In the genomic region with DNA sequence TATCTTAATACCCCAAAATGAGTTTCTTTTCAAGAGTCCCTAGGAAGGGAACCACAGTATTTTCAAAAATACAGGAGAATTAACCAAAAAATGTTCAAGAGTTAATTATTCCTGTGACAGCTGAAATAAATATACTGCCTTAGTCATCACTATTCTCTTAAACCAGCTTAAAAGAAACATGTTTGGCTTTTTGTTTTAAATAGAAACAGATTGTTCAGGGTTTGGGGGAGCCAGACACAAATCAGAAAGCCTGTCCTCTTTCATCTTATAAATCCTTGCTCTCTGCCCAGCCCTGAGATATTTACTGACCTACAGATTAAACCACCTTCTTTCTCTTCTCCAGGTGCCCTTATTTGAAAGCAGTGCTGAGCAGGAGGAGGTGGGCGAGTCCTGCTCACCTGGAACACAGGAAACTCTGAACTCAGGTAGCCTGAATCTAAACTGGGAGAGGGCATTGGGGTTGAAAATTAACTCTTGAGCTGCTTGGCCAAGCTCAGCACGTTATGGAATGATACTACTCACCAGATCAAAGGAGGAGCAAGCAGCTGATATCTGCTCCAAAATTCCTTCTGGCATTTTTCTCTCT, we compare ENCODE assay signal across 14 cellular contexts.
A peak's percentile ranks its signal among the peaks of the same experiment; 100 is the strongest.
DNase-seq lines count a peak whose midpoint lies in the region; ATAC-seq and TF ChIP-seq lines count a peak whose summit lies in the region.
"Had no signal": no experiment of that assay in that cellular context is flagged by ENCODE, and none has a peak within 500 bp of the region (broad histone marks: within the 10 kb centered on the region; RNA-seq: fewer than 3 reads in every experiment).

No MANE protein-coding gene starts in this region.

- no peak overlapping the region for H3K4me3 ChIP-seq in RWPE2 (ENCODE audit: severe bottlenecking)
- no peak overlapping the region for H3K4me3 ChIP-seq in fibroblast of the aortic adventitia (ENCODE audit: low read depth, low read length)
- H3K4me3 ChIP-seq in thyroid gland (replicated peaks in 1 of 3), result no peak overlapping the region
- no peak overlapping the region for H3K4me3 ChIP-seq in left lung
- H3K4me3 ChIP-seq: GM12878 had no signal

- TF ChIP-seq CTCF in RWPE2 (IDR thresholded peaks at IDR 0.05; ENCODE audit: poor library complexity, severe bottlenecking) (no peak), fibroblast of the aortic adventitia (IDR thresholded peaks at IDR 0.05; ENCODE audit: insufficient read depth, low read length) (no peak), thyroid gland (IDR thresholded peaks at IDR 0.05) (no peak), left lung (IDR thresholded peaks at IDR 0.05) (no peak)

- intact Hi-C loops in thyroid gland (cut with DNase I) (no loop called here), left lung (cut with DNase I) (no loop called here)

- peak; percentile 39 for DNase-seq in HT-29 (ENCODE audit: low spot score)
- no peak for DNase-seq in RWPE2 (ENCODE audit: low spot score)
- peak; percentile 17 for DNase-seq in fibroblast of the aortic adventitia (ENCODE audit: low read depth)
- DNase-seq in thyroid gland, result peak; percentile 8 to 17
- no peak for DNase-seq in islet precursor cell
- DNase-seq in substantia nigra (lab: John Stamatoyannopoulos, UW), result no peak
- no peak for DNase-seq in left lung
- DNase-seq: DMS153, NCI-H1092 treated with DMSO at 0.1 percent for 48 hours, NCI-H1694 treated with DMSO at 0.1 percent for 48 hours, NCI-H446 treated with DMSO at 0.1 percent for 48 hours, NCI-H748 treated with DMSO at 0.1 percent for 48 hours, SHP77 treated with DMSO at 0.1 percent for 48 hours had no signal

- H3K9me3 ChIP-seq in RWPE2 (ENCODE audit: severe bottlenecking), result no peaks in the 10 kb centered on the region
- no peaks in the 10 kb centered on the region for H3K9me3 ChIP-seq in thyroid gland
- H3K9me3 ChIP-seq in left lung, result no peaks in the 10 kb centered on the region

- no peak overlapping the region for H3K27ac ChIP-seq in RWPE2 (ENCODE audit: poor library complexity, severe bottlenecking)
- no peak overlapping the region for H3K27ac ChIP-seq in thyroid gland
- H3K27ac ChIP-seq in substantia nigra (ENCODE audit: low read depth, low read length, poor library complexity, severe bottlenecking), result no peak overlapping the region
- no peak overlapping the region for H3K27ac ChIP-seq in left lung

- WGBS in thyroid gland, 2 donors, result 50% methylated on average over 2 of the region's 2 CpGs

- no peak for TF ChIP-seq POLR2A in thyroid gland (IDR thresholded peaks at IDR 0.05)

- H3K36me3 ChIP-seq in RWPE2 (ENCODE audit: low read depth) (no peaks in the 10 kb centered on the region), thyroid gland (no peaks in the 10 kb centered on the region), left lung (no peaks in the 10 kb centered on the region)

- H3K4me1 ChIP-seq in RWPE2 (ENCODE audit: insufficient read depth, poor library complexity, severe bottlenecking) (no peaks in the 10 kb centered on the region), thyroid gland (peaks cover 7% of the 10 kb centered on the region in 2 donors), left lung (no peaks in the 10 kb centered on the region)

- peak; percentile 45; the same call in 2 of the 3 replicates for ATAC-seq in RWPE2 (ENCODE audit: low read depth)
- no peak for ATAC-seq in left lung
- ATAC-seq: GM12878 had no signal

- no peaks in the 10 kb centered on the region for H3K27me3 ChIP-seq in RWPE2 (ENCODE audit: insufficient read depth, poor library complexity, severe bottlenecking)
- H3K27me3 ChIP-seq in thyroid gland, result no peaks in the 10 kb centered on the region
- no peaks in the 10 kb centered on the region for H3K27me3 ChIP-seq in left lung

Comparison
In these comparisons a context has a peak if more than half of its experiments do, and no peak if none do; other contexts are left out.
1. DNase-seq: peak in HT-29 (single experiment), fibroblast of the aortic adventitia (single experiment) and thyroid gland (2 of 2); none in RWPE2 (single experiment), islet precursor cell (single experiment), substantia nigra (0 of 49) and left lung (0 of 2).